Comparison of ENCODE assay signal across 7 cellular contexts in the genomic region with DNA sequence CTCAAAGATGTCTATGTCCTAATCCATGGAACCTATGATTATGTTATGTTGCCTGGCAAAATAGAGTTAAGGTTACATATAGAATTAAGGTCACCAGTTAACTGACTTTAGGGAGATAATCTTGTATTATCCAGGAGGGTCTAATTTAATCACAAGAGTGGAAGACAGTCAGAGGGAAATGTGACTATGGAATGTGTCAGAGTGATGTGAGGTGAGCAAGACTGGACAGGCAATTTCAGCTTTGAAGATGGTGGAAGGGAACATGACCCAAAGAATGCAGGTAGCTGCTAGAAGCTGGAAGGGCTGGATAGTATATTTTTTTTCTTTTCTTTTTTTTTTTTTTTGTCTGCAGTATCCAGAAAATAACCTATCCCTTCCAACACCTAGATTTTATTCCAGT.
"Had no signal": no experiment of that assay in that cellular context is flagged by ENCODE, and none has a peak within 500 bp of the region (broad histone marks: within the 10 kb centered on the region; RNA-seq: fewer than 3 reads in every experiment).

No MANE protein-coding gene starts in this region.

- H3K27ac ChIP-seq: HL-60 had no signal

- H3K4me3 ChIP-seq: GM23338 had no signal

- FAIRE-seq: H1, H54, HepG2 had no signal

- ATAC-seq: GM23338, HepG2 had no signal

- DNase-seq: H9, HCEC 1CT had no signal
